ENCODE assay signal across 15 cellular contexts in the genomic region with DNA sequence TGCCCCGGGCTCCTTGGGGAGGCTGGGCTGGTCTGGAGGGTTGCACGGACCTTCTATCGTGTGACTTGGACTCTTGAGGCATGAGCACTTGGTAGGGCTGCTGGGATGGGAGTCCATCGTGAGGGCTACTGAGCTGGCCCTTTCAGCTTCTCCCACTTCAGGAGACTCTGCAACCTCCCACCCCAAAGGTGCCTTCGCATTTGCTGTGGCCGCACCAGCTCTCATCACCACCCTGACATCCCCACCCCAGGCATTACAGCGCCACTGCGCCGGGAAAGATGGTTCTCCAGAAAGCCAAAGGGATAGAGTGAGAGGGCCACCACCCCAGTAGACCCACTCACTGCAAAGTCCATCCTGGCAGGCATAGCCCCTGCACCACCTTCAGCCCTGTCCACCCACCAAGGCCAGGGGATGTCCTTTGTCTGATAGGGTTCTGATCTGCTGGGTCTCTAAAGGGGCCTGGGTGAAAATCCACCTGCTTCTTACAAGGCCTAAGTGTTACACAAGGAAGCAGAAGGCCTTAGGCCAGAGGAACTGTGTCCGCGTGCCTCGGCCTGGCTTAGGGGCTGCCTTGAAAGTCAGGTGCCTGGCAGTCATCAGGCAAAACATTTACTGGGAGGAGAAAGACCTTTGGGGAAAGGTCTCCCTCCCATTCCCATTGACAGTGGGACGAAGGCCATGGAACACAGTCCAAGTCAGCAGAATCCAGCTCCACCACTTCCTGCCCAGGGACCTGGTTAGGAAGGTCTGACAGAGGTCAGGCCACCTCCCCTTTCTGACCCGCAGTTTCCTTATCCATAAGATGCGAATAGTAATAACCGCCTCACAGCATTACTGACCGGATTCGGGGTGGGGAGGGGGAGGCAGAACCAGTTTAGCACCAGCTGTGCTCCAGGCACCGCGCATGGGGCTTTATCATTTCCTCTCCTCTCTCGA. TPM values are rescaled to one million over a fixed set of nuclear protein-coding genes. Genes with fewer than 3 reads are reported as not detected.
DNase-seq lines count a peak whose midpoint lies in the region; TF ChIP-seq lines count a peak whose summit lies in the region.
"Had no signal": no experiment of that assay in that cellular context is flagged by ENCODE, and none has a peak within 500 bp of the region (broad histone marks: within the 10 kb centered on the region; RNA-seq: fewer than 3 reads in every experiment).

No MANE protein-coding gene starts in this region.

- H3K9me3 ChIP-seq in H9 (ENCODE audit: control insufficient read depth, low read depth, low read length) (no peaks in the 10 kb centered on the region), skeletal muscle tissue (ENCODE audit: control insufficient read depth in 3 of 3, low read length in 3 of 3) (no peaks in the 10 kb centered on the region)

- H2AFZ ChIP-seq in H9 (ENCODE audit: low read length): no peak overlapping the region

- no peak overlapping the region for H3K27ac ChIP-seq in H9 (ENCODE audit: insufficient read length, low read depth, low read length)
- peak overlapping the region; percentile 87 to 97 for H3K27ac ChIP-seq in coronary artery
- H3K27ac ChIP-seq in layer of hippocampus (ENCODE audit: low read depth, low read length): peak overlapping the region; percentile 53
- peak overlapping the region; percentile 82 for H3K27ac ChIP-seq in skeletal muscle tissue (ENCODE audit: low read depth, low read length)

- no peaks in the 10 kb centered on the region for H3K9me3 Mint-ChIP-seq in H9
- H3K9me3 Mint-ChIP-seq in T-helper 2 cell treated with Interferon-gamma antibody and Interleukin-4, amounts not matched to agents 5 μg/mL and 100 μg/mL, for 36 hours: no peaks in the 10 kb centered on the region
- H3K9me3 Mint-ChIP-seq: activated CD4-positive, alpha-beta T cell treated with anti-CD3 and anti-CD28 coated beads, Interleukin-2, amount 10 ng/mL, durations not matched to agents 24 days and 14 days; activated naive CD4-positive, alpha-beta T cell treated with anti-CD3 and anti-CD28 coated beads for 36 hours; dendritic cell treated with granulocyte-macrophage colony-stimulating factor and Interleukin-4, amounts not matched to agents 40 ng/mL and 50 ng/mL, for 4 days had no signal

- H3K18ac ChIP-seq in H9 (ENCODE audit: insufficient read length, low read depth, low read length): no peak overlapping the region

- H3K23me2 ChIP-seq in H9 (ENCODE audit: insufficient read length, low read depth, low read length, poor library complexity, severe bottlenecking): peaks cover 5% of the 10 kb centered on the region

- H2BK20ac ChIP-seq in H9 (ENCODE audit: low read depth, low read length, poor library complexity, severe bottlenecking): no peak overlapping the region

- no peak overlapping the region for H4K5ac ChIP-seq in H9 (ENCODE audit: insufficient read length, low read depth, low read length)

- H4K91ac ChIP-seq in H9 (ENCODE audit: insufficient read length, low read depth, low read length): no peak overlapping the region

- WGBS in H9 (ENCODE audit: extremely low coverage, insufficient read length, low lambda C conversion rate): no CpG with 5 or more reads among the region's 21 CpGs

- H3K79me2 ChIP-seq in H9 (ENCODE audit: insufficient read depth, low read length): no peaks in the 10 kb centered on the region

- H3K4me3 ChIP-seq in coronary artery (peak overlapping the region; percentile 21), skeletal muscle tissue (ENCODE audit: low read length in 3 of 3) (peak overlapping the region in 1 of 3 donors; percentile 41)

- H3K4me2 ChIP-seq in H9 (ENCODE audit: insufficient read depth, insufficient read length, low read length): no peak overlapping the region

- no peak overlapping the region for H2AK5ac ChIP-seq in H9 (ENCODE audit: insufficient read length, low read length)

- H3K56ac ChIP-seq in H9 (ENCODE audit: insufficient read length, low read depth, low read length): no peak overlapping the region

- H3K4me1 ChIP-seq in H9 (ENCODE audit: insufficient read depth, low read length): no peaks in the 10 kb centered on the region
- peaks cover 45 to 50% (median 45%) of the 10 kb centered on the region in 3 donors for H3K4me1 ChIP-seq in skeletal muscle tissue (ENCODE audit: control insufficient read depth in 3 of 3, insufficient read depth in 3 of 3, low read length in 3 of 3)

- no peak overlapping the region for H2BK12ac ChIP-seq in H9 (ENCODE audit: insufficient read length, low read depth, low read length)

- no peaks in the 10 kb centered on the region for H3K79me1 ChIP-seq in H9 (ENCODE audit: insufficient read depth, low read depth, low read length, poor library complexity, severe bottlenecking)

- no peak overlapping the region for H3K9ac ChIP-seq in H9 (ENCODE audit: extremely low read depth, insufficient read length, low read length)
- peak overlapping the region in 1 of 3 donors; percentile 47 for H3K9ac ChIP-seq in skeletal muscle tissue (ENCODE audit: low read depth in 1 of 3, low read length in 3 of 3)

- no peak for TF ChIP-seq CTCF in H9 (conservative IDR thresholded peaks at IDR 0.05)
- TF ChIP-seq CTCF in coronary artery (IDR thresholded peaks at IDR 0.05): no peak

- peaks cover 11% of the 10 kb centered on the region for H3K27me3 Mint-ChIP-seq in H9 (ENCODE audit: low read depth)
- no peaks in the 10 kb centered on the region for H3K27me3 Mint-ChIP-seq in T-helper 2 cell treated with Interferon-gamma antibody and Interleukin-4, amounts not matched to agents 5 μg/mL and 100 μg/mL, for 36 hours (ENCODE audit: low read depth)
- H3K27me3 Mint-ChIP-seq: activated CD4-positive, alpha-beta T cell treated with anti-CD3 and anti-CD28 coated beads, Interleukin-2, amount 10 ng/mL, durations not matched to agents 24 days and 14 days had no signal

- no peak overlapping the region for H3K27ac Mint-ChIP-seq in H9
- no peak overlapping the region for H3K27ac Mint-ChIP-seq in T-helper 2 cell treated with Interferon-gamma antibody and Interleukin-4, amounts not matched to agents 5 μg/mL and 100 μg/mL, for 36 hours
- H3K27ac Mint-ChIP-seq: activated CD4-positive, alpha-beta T cell treated with anti-CD3 and anti-CD28 coated beads, Interleukin-2, amount 10 ng/mL, durations not matched to agents 24 days and 14 days; activated naive CD4-positive, alpha-beta T cell treated with anti-CD3 and anti-CD28 coated beads for 36 hours; dendritic cell treated with granulocyte-macrophage colony-stimulating factor and Interleukin-4, amounts not matched to agents 40 ng/mL and 50 ng/mL, for 4 days had no signal

- no peaks in the 10 kb centered on the region for H3K36me3 ChIP-seq in skeletal muscle tissue (ENCODE audit: control insufficient read depth in 3 of 3, insufficient read depth in 3 of 3, low read length in 3 of 3)

- no peak overlapping the region for H4K8ac ChIP-seq in H9 (replicated peaks; ENCODE audit: insufficient read length, low read depth, low read length)

- no peak overlapping the region for H2BK15ac ChIP-seq in H9 (ENCODE audit: low read depth, low read length)

- no peak overlapping the region for H3T11ph ChIP-seq in H9 (ENCODE audit: low read length)

- H3K4me1 Mint-ChIP-seq in H9: peaks cover 10 to 14% of the 10 kb centered on the region in 2 experiments
- H3K4me1 Mint-ChIP-seq in T-helper 2 cell treated with Interferon-gamma antibody and Interleukin-4, amounts not matched to agents 5 μg/mL and 100 μg/mL, for 36 hours (ENCODE audit: low read depth): peaks cover 3% of the 10 kb centered on the region

- H3K4ac ChIP-seq in H9 (ENCODE audit: low read depth, low read length): no peak overlapping the region

- H2BK120ac ChIP-seq in H9 (ENCODE audit: low read depth, low read length, poor library complexity, severe bottlenecking): no peak overlapping the region

- H3K4me3 Mint-ChIP-seq in H9: no peak overlapping the region
- H3K4me3 Mint-ChIP-seq in T-helper 2 cell treated with Interferon-gamma antibody and Interleukin-4, amounts not matched to agents 5 μg/mL and 100 μg/mL, for 36 hours: no peak overlapping the region
- H3K4me3 Mint-ChIP-seq: activated CD4-positive, alpha-beta T cell treated with anti-CD3 and anti-CD28 coated beads, Interleukin-2, amount 10 ng/mL, durations not matched to agents 24 days and 14 days; activated naive CD4-positive, alpha-beta T cell treated with anti-CD3 and anti-CD28 coated beads for 36 hours; dendritic cell treated with granulocyte-macrophage colony-stimulating factor and Interleukin-4, amounts not matched to agents 40 ng/mL and 50 ng/mL, for 4 days had no signal

- H3K14ac ChIP-seq in H9 (ENCODE audit: insufficient read depth, low read length): no peak overlapping the region

- H3K23ac ChIP-seq in H9 (ENCODE audit: insufficient read length, low read depth, low read length): no peak overlapping the region

- peaks cover 4% of the 10 kb centered on the region; the same call in 1 of the 2 replicates for H3K27me3 ChIP-seq in H9 (ENCODE audit: insufficient read depth, low read length)
- H3K27me3 ChIP-seq in layer of hippocampus (ENCODE audit: control insufficient read depth, insufficient read depth, low read length): no peaks in the 10 kb centered on the region
- no peaks in the 10 kb centered on the region for H3K27me3 ChIP-seq in skeletal muscle tissue (ENCODE audit: control insufficient read depth in 3 of 3, insufficient read depth in 3 of 3, low read length in 3 of 3)

- peak; percentile 13 for DNase-seq in H9
- DNase-seq in coronary artery (ENCODE audit: low spot score): peak; percentile 63
- no peak for DNase-seq in T-helper 2 cell treated with Interferon-gamma antibody and Interleukin-4, amounts not matched to agents 5 μg/mL and 100 μg/mL, for 36 hours (ENCODE audit: low spot score)
- DNase-seq in effector CD8-positive, alpha-beta T cell (lab: John Stamatoyannopoulos, UW): no peak
- DNase-seq in ureter (ENCODE audit: low spot score): no peak
- no peak for DNase-seq in COR-L47 (lab: John Stamatoyannopoulos, UW)
- DNase-seq: activated CD4-positive, alpha-beta T cell treated with anti-CD3 and anti-CD28 coated beads, Interleukin-2, amount 10 ng/mL, durations not matched to agents 24 days and 14 days; activated naive CD4-positive, alpha-beta T cell treated with anti-CD3 and anti-CD28 coated beads for 36 hours; DND-41; KG1; NCI-H2081; retina had no signal

- no peak overlapping the region for H2BK5ac ChIP-seq in H9 (ENCODE audit: insufficient read length, low read length)

- peaks cover 1 to 3% (median 2%) of the 10 kb centered on the region in 3 experiments; a peak in 4 of 7 replicates for H3K36me3 Mint-ChIP-seq in H9 (ENCODE audit: insufficient read depth in 1 of 3, low read depth in 3 of 3)
- H3K36me3 Mint-ChIP-seq in T-helper 2 cell treated with Interferon-gamma antibody and Interleukin-4, amounts not matched to agents 5 μg/mL and 100 μg/mL, for 36 hours (ENCODE audit: low read depth): no peaks in the 10 kb centered on the region

- H4K20me1 ChIP-seq in H9 (ENCODE audit: control insufficient read depth, insufficient read depth, insufficient read length): peaks cover 3% of the 10 kb centered on the region

RNA-seq across cellular contexts. Expression of gene EHD3, which starts 5.2 kb away (rescaled TPM):
- total RNA-seq in H9 (2021) (8.3 TPM in 2 replicates), skeletal muscle tissue (2.6 TPM), ureter (12.7 TPM)

RNA-seq across cellular contexts. Expression of gene CAPN14, which starts 21.9 kb away (rescaled TPM):
- total RNA-seq in H9 (2021) (0.07 and 0.09 TPM in 2 replicates), skeletal muscle tissue (not detected), ureter (0.62 TPM)

Comparison
In these comparisons a context has a peak if more than half of its experiments do, and no peak if none do; other contexts are left out.
1. DNase-seq: peak in H9 (single experiment) and coronary artery (single experiment); none in T-helper 2 cell treated with Interferon-gamma antibody and Interleukin-4, amounts not matched to agents 5 μg/mL and 100 μg/mL, for 36 hours (single experiment), effector CD8-positive, alpha-beta T cell (single experiment), ureter (single experiment) and COR-L47 (single experiment).